ENCODE assay signal across 8 cellular contexts in genomic region chr6:32152414-32153251, GRCh38. TPM values are rescaled to one million over a fixed set of nuclear protein-coding genes. Genes with fewer than 3 reads are reported as not detected.
DNase-seq lines count a peak whose midpoint lies in the region; ATAC-seq, FAIRE-seq and TF ChIP-seq lines count a peak whose summit lies in the region.

No MANE protein-coding gene starts in this region.

- DNase-seq in T-helper 1 cell = no peak
- DNase-seq in astrocyte of the cerebellum (ENCODE audit: low read depth) = no peak
- DNase-seq in immature natural killer cell = no peak
- no peak for DNase-seq in stimulated activated naive B cell treated with anti-CD40 and anti-IgM and Interleukin-4, amounts not matched to agents 10 μg/mL and 1 μg/mL and 100 μg/mL, for 72 hours
- DNase-seq in urothelium cell line (ENCODE audit: low spot score) = no peak
- DNase-seq in DMS 273 treated with DMSO at 0.1 percent for 48 hours (lab: John Stamatoyannopoulos, UW) = no peak
- no peak for DNase-seq in NCI-H345 (lab: John Stamatoyannopoulos, UW)

- no peak for TF ChIP-seq CTCF in astrocyte of the cerebellum (IDR thresholded peaks at IDR 0.05; ENCODE audit: low read depth, low read length, missing control alignments)

- peaks cover 9% of the 10 kb centered on the region for H3K36me3 Mint-ChIP-seq in T-helper 1 cell treated with Interleukin-12 subunit alpha and Interleukin-12 subunit beta and Interleukin-4 antibody, amounts not matched to agents 30 μg/mL and 1 μg/mL, for 36 hours (ENCODE audit: low read depth)
- peaks cover under 1 to 4% (median 3%) of the 10 kb centered on the region in 3 donors for H3K36me3 Mint-ChIP-seq in immature natural killer cell
- H3K36me3 Mint-ChIP-seq in stimulated activated naive B cell treated with anti-CD40 and anti-IgM and Interleukin-4, amounts not matched to agents 10 μg/mL and 1 μg/mL and 100 μg/mL, for 72 hours = peaks cover 8 to 20% of the 10 kb centered on the region in 2 donors

- H3K27me3 Mint-ChIP-seq in T-helper 1 cell treated with Interleukin-12 subunit alpha and Interleukin-12 subunit beta and Interleukin-4 antibody, amounts not matched to agents 30 μg/mL and 1 μg/mL, for 36 hours (ENCODE audit: low read depth) = peaks cover 43% of the 10 kb centered on the region
- H3K27me3 Mint-ChIP-seq in immature natural killer cell (ENCODE audit: low read depth in 3 of 3) = peaks cover 9 to 18% (median 16%) of the 10 kb centered on the region in 3 donors
- H3K27me3 Mint-ChIP-seq in stimulated activated naive B cell treated with anti-CD40 and anti-IgM and Interleukin-4, amounts not matched to agents 10 μg/mL and 1 μg/mL and 100 μg/mL, for 72 hours = peaks cover 53 to 66% of the 10 kb centered on the region in 2 donors

- no peak for FAIRE-seq in urothelium cell line (lab: Jason Lieb, UNC)

- no peaks in the 10 kb centered on the region for H3K9me3 Mint-ChIP-seq in T-helper 1 cell treated with Interleukin-12 subunit alpha and Interleukin-12 subunit beta and Interleukin-4 antibody, amounts not matched to agents 30 μg/mL and 1 μg/mL, for 36 hours
- H3K9me3 Mint-ChIP-seq in immature natural killer cell = peaks cover 0 to 5% (median 2%) of the 10 kb centered on the region in 6 donors
- no peaks in the 10 kb centered on the region for H3K9me3 Mint-ChIP-seq in stimulated activated naive B cell treated with anti-CD40 and anti-IgM and Interleukin-4, amounts not matched to agents 10 μg/mL and 1 μg/mL and 100 μg/mL, for 72 hours

- peak overlapping the region; percentile 66 for H3K27ac Mint-ChIP-seq in T-helper 1 cell treated with Interleukin-12 subunit alpha and Interleukin-12 subunit beta and Interleukin-4 antibody, amounts not matched to agents 30 μg/mL and 1 μg/mL, for 36 hours
- H3K27ac Mint-ChIP-seq in immature natural killer cell = peak overlapping the region in 5 of 6 donors; percentile 90 to 95 (median 94)
- H3K27ac Mint-ChIP-seq in stimulated activated naive B cell treated with anti-CD40 and anti-IgM and Interleukin-4, amounts not matched to agents 10 μg/mL and 1 μg/mL and 100 μg/mL, for 72 hours = peak overlapping the region; percentile 16

- H3K4me1 Mint-ChIP-seq in T-helper 1 cell treated with Interleukin-12 subunit alpha and Interleukin-12 subunit beta and Interleukin-4 antibody, amounts not matched to agents 30 μg/mL and 1 μg/mL, for 36 hours (ENCODE audit: low read depth) = peaks cover 34% of the 10 kb centered on the region
- H3K4me1 Mint-ChIP-seq in immature natural killer cell = peaks cover 46 to 61% of the 10 kb centered on the region in 2 donors
- H3K4me1 Mint-ChIP-seq in stimulated activated naive B cell treated with anti-CD40 and anti-IgM and Interleukin-4, amounts not matched to agents 10 μg/mL and 1 μg/mL and 100 μg/mL, for 72 hours = peaks cover 52 to 53% of the 10 kb centered on the region in 2 donors

- in situ Hi-C loops in astrocyte of the cerebellum (cut with HindIII; ENCODE audit: low sequenced_read_pairs) = no loop called here

- peak overlapping the region; percentile 94 for H3K4me3 ChIP-seq in astrocyte of the cerebellum (ENCODE audit: low read depth, low read length)

- H3K4me3 Mint-ChIP-seq in T-helper 1 cell treated with Interleukin-12 subunit alpha and Interleukin-12 subunit beta and Interleukin-4 antibody, amounts not matched to agents 30 μg/mL and 1 μg/mL, for 36 hours = peak overlapping the region; percentile 52
- H3K4me3 Mint-ChIP-seq in immature natural killer cell = peak overlapping the region; percentile 66 to 99 (median 71)
- H3K4me3 Mint-ChIP-seq in stimulated activated naive B cell treated with anti-CD40 and anti-IgM and Interleukin-4, amounts not matched to agents 10 μg/mL and 1 μg/mL and 100 μg/mL, for 72 hours = peak overlapping the region; percentile 89 to 98

- ATAC-seq in stimulated activated naive B cell treated with anti-CD40 and anti-IgM and Interleukin-4, amounts not matched to agents 10 μg/mL and 1 μg/mL and 100 μg/mL, for 72 hours (replicated peaks) = no peak

RNA-seq across cellular contexts. Expression of gene PRRT1, which starts 0.9 kb away (rescaled TPM):
- polyA plus RNA-seq in immature natural killer cell = not detected

RNA-seq across cellular contexts. Expression of gene PPT2, which starts 1.3 kb away (rescaled TPM):
- polyA plus RNA-seq in immature natural killer cell = 10 to 100 TPM; 13.1 to 17.0 (median 16.0) TPM

RNA-seq across cellular contexts. Expression of gene EGFL8, which starts 11.8 kb away (rescaled TPM):
- not detected for polyA plus RNA-seq in immature natural killer cell

RNA-seq across cellular contexts. Expression of gene FKBPL, which starts 22.5 kb away (rescaled TPM):
- polyA plus RNA-seq in immature natural killer cell = 1 to 10 TPM; 2.9 to 3.5 (median 3.2) TPM

RNA-seq across cellular contexts. Expression of gene AGPAT1, which starts 23.3 kb away (rescaled TPM):
- polyA plus RNA-seq in immature natural killer cell = 10 to 100 TPM; 14.9 to 24.3 (median 17.2) TPM

Comparison
In these comparisons a context has a peak if more than half of its experiments do, and no peak if none do; other contexts are left out.
1. H3K27ac Mint-ChIP-seq: peak in every context shown above with its lines; median percentile 94 in immature natural killer cell; 66 in T-helper 1 cell treated with Interleukin-12 subunit alpha and Interleukin-12 subunit beta and Interleukin-4 antibody, amounts not matched to agents 30 μg/mL and 1 μg/mL, for 36 hours; 16 in stimulated activated naive B cell treated with anti-CD40 and anti-IgM and Interleukin-4, amounts not matched to agents 10 μg/mL and 1 μg/mL and 100 μg/mL, for 72 hours.